19 cellular contexts compared by ENCODE assay signal in genomic region chr2:199975297-199975895, GRCh38. TPM values are rescaled to one million over a fixed set of nuclear protein-coding genes. Genes with fewer than 3 reads are reported as not detected.
A peak's percentile ranks its signal among the peaks of the same experiment; 100 is the strongest.
DNase-seq lines count a peak whose midpoint lies in the region; ATAC-seq, FAIRE-seq and TF ChIP-seq lines count a peak whose summit lies in the region.
"Had no signal": no experiment of that assay in that cellular context is flagged by ENCODE, and none has a peak within 500 bp of the region (broad histone marks: within the 10 kb centered on the region; RNA-seq: fewer than 3 reads in every experiment).

No MANE protein-coding gene starts in this region.

- H3K18ac ChIP-seq in mesenchymal stem cell (ENCODE audit: low read depth in 1 of 2, low read length in 2 of 2) = no peak overlapping the region

- no peak for FAIRE-seq in bronchial epithelial cell (lab: Jason Lieb, UNC)
- FAIRE-seq: D721Med, endometrium, GM12878 had no signal

- H3K27me3 ChIP-seq in bronchial epithelial cell (ENCODE audit: control insufficient read depth, insufficient read depth, low read length) (no peaks in the 10 kb centered on the region), mesenchymal stem cell (ENCODE audit: control insufficient read depth in 1 of 2, insufficient read depth in 1 of 2, low read length in 2 of 2) (no peaks in the 10 kb centered on the region), colonic mucosa (no peaks in the 10 kb centered on the region)

- peak; percentile 29 for DNase-seq in EL
- peak; percentile 7 for DNase-seq in OCI-M1 (lab: John Stamatoyannopoulos, UW)
- peak; percentile 38 for DNase-seq in bronchial epithelial cell (ENCODE audit: low read depth)
- DNase-seq in mesenchymal stem cell = peak; percentile 62
- DNase-seq in colonic mucosa = no peak
- no peak for DNase-seq in mucosa of gallbladder (ENCODE audit: low spot score)
- no peak for DNase-seq in DMS153 (lab: John Stamatoyannopoulos, UW)
- DNase-seq: activated naive CD4-positive, alpha-beta T cell treated with Interleukin-2 at 50 U/mL for 16 hours; aorta; C1 segment of cervical spinal cord; GDM1; HFFc6; midbrain; NCI-H1930 had no signal

- no peaks in the 10 kb centered on the region for H3K36me3 ChIP-seq in bronchial epithelial cell (ENCODE audit: control insufficient read depth, insufficient read depth, low read length)
- peaks cover 0 to 11% of the 10 kb centered on the region in 2 experiments for H3K36me3 ChIP-seq in mesenchymal stem cell (ENCODE audit: control insufficient read depth in 1 of 2, insufficient read depth in 2 of 2, low read depth in 1 of 2, low read length in 2 of 2)
- H3K36me3 ChIP-seq in colonic mucosa = no peaks in the 10 kb centered on the region

- peak overlapping the region; percentile 25 for H2AK5ac ChIP-seq in mesenchymal stem cell (ENCODE audit: low read length, severe bottlenecking)

- H2BK15ac ChIP-seq in mesenchymal stem cell (ENCODE audit: low read depth, poor library complexity, severe bottlenecking) = no peak overlapping the region

- H3K4me1 ChIP-seq in mesenchymal stem cell (ENCODE audit: control insufficient read depth, insufficient read depth, low read depth, low read length) (peaks cover 1% of the 10 kb centered on the region), colonic mucosa (peaks cover 7% of the 10 kb centered on the region)

- no peaks in the 10 kb centered on the region for H3K9me3 ChIP-seq in mesenchymal stem cell (ENCODE audit: control insufficient read depth, low read length)
- H3K9me3 ChIP-seq in colonic mucosa = no peaks in the 10 kb centered on the region

- H3K4ac ChIP-seq in mesenchymal stem cell (ENCODE audit: low read depth in 1 of 2, low read length in 2 of 2) = peak overlapping the region in 1 of 2 experiments; percentile 12

- H2BK12ac ChIP-seq in mesenchymal stem cell (ENCODE audit: low read length in 2 of 2) = no peak overlapping the region

- H2AFZ ChIP-seq in mesenchymal stem cell (ENCODE audit: low read depth, low read length) = no peak overlapping the region

- H4K8ac ChIP-seq in mesenchymal stem cell (ENCODE audit: low read length) = no peak overlapping the region

- peak overlapping the region; percentile 38 for H2BK5ac ChIP-seq in mesenchymal stem cell (ENCODE audit: low read depth, low read length, poor library complexity, severe bottlenecking)

- no peak overlapping the region for H3K14ac ChIP-seq in mesenchymal stem cell (ENCODE audit: low read length in 2 of 2)

- H3K9ac ChIP-seq in mesenchymal stem cell (ENCODE audit: low read length) = peak overlapping the region; percentile 59
- no peak overlapping the region for H3K9ac ChIP-seq in colonic mucosa (ENCODE audit: low read depth in 2 of 2, low read length in 2 of 2)

- no peak overlapping the region for H3K4me2 ChIP-seq in mesenchymal stem cell (ENCODE audit: low read length, poor library complexity, severe bottlenecking)

- H4K91ac ChIP-seq in mesenchymal stem cell (ENCODE audit: low read length) = no peak overlapping the region

- no peak for ATAC-seq in GM19351 (IDR thresholded peaks at IDR 0.05; ENCODE audit: unreplicated experiment)
- ATAC-seq: GM12878, Right ventricle myocardium inferior had no signal

- H3K79me1 ChIP-seq in mesenchymal stem cell (replicated peaks; ENCODE audit: low read length, poor library complexity, severe bottlenecking) = peaks cover 2% of the 10 kb centered on the region

- H3K4me3 ChIP-seq in bronchial epithelial cell (ENCODE audit: low read depth, low read length) = no peak overlapping the region
- H3K4me3 ChIP-seq in mesenchymal stem cell (ENCODE audit: insufficient read depth in 1 of 2, low read depth in 1 of 2, low read length in 2 of 2) = no peak overlapping the region
- no peak overlapping the region for H3K4me3 ChIP-seq in colonic mucosa
- H3K4me3 ChIP-seq: GM12878 had no signal

- TF ChIP-seq CTCF in bronchial epithelial cell (IDR thresholded peaks at IDR 0.05; ENCODE audit: insufficient read depth, low read length, severe bottlenecking) (no peak), colonic mucosa (IDR thresholded peaks at IDR 0.05) (no peak)

- no peak overlapping the region for H3K23ac ChIP-seq in mesenchymal stem cell (ENCODE audit: low read length in 2 of 2)

- WGBS in mesenchymal stem cell = 98% methylated on average over 2 of the region's 3 CpGs

- peak overlapping the region; percentile 0 for H2BK120ac ChIP-seq in mesenchymal stem cell (ENCODE audit: low read depth, low read length)

- H3K27ac ChIP-seq in mesenchymal stem cell (ENCODE audit: low read length, poor library complexity, severe bottlenecking) = no peak overlapping the region
- H3K27ac ChIP-seq in colonic mucosa = no peak overlapping the region

- intact Hi-C loops in colonic mucosa (cut with DNase I) = loop anchor here (5.0 to 10.0 kb wide), 2 partner anchors 507 to 759 kb away; no protein-coding TSS in a partner anchor

RNA-seq across cellular contexts. Expression of gene MAIP1, which starts 20.0 kb away (rescaled TPM):
- total RNA-seq in bronchial epithelial cell = 12.9 and 15.2 TPM in 2 replicates
- 10.8 TPM for polyA plus RNA-seq in mesenchymal stem cell (2013, experiment 1 of 2)
- 11.6 TPM for polyA plus RNA-seq in mesenchymal stem cell (2013, experiment 2 of 2)
- total RNA-seq in colonic mucosa = 10 to 100 TPM; 35.5 to 37.3 TPM
- 21.9 TPM for total RNA-seq in mucosa of gallbladder

RNA-seq across cellular contexts. Expression of gene TYW5, which starts 20.1 kb away (rescaled TPM):
- total RNA-seq in bronchial epithelial cell (10.5 and 11.8 TPM in 2 replicates), colonic mucosa (1 to 10 TPM; 7.6 to 8.1 TPM), mucosa of gallbladder (6.5 TPM)
- 3.8 TPM for polyA plus RNA-seq in mesenchymal stem cell (2013, experiment 1 of 2)
- polyA plus RNA-seq in mesenchymal stem cell (2013, experiment 2 of 2) = 3.8 TPM

Comparison
In these comparisons a context has a peak if more than half of its experiments do, and no peak if none do; other contexts are left out.
1. DNase-seq: peak in EL (single experiment), OCI-M1 (single experiment), bronchial epithelial cell (single experiment) and mesenchymal stem cell (single experiment); none in colonic mucosa (single experiment), mucosa of gallbladder (single experiment) and DMS153 (single experiment).